ENCODE assay signal across 1 cellular context in the genomic region with DNA sequence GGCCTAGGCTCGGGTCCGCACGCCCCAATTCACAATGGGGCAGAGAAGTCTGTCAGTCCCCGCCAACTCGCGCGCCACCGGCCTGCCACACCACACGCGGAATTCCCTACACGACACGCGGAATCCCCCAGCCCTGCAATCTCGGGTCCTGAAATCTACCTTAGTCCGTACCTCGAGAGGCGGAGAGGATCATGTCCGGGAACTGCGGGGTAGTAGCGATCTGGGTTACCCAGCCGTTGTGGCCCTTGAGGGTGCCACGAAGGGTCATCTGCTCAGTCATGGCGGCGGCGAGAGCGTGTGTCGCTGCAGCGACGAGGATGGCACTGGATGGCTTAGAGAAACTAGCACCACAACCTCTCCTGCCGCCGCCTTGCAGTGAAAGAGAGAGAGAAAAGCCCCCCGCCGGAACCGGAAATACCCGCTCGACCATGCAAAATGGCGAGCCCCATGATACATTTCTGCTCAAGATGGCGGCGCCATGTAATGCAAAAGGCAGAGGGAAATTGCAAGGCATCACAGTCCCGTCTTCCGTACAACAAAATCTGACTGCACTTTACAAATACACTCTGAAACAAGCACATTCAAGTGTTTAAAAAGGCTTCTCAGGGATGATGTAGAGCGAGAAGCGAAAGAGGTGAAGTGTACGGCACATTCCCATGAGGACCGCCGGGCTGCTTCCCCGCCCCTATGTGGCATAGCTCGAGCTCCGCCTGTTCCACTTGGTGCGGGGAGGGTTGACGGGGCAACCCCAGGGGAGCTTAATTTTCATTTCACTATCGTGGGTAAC.
TF ChIP-seq lines count a peak whose summit lies in the region.

TSS of gene RACK1 (minus strand) at position 386 of the 787 bp plus-strand sequence. CDS start at position 280, 106 bp downstream.

TF ChIP-seq in HepG2, 621 proteins besides CTCF, POLR2A, EP300 and RAD21 (continued from another document and continues in another):
- TF ChIP-seq, protein P1, sequence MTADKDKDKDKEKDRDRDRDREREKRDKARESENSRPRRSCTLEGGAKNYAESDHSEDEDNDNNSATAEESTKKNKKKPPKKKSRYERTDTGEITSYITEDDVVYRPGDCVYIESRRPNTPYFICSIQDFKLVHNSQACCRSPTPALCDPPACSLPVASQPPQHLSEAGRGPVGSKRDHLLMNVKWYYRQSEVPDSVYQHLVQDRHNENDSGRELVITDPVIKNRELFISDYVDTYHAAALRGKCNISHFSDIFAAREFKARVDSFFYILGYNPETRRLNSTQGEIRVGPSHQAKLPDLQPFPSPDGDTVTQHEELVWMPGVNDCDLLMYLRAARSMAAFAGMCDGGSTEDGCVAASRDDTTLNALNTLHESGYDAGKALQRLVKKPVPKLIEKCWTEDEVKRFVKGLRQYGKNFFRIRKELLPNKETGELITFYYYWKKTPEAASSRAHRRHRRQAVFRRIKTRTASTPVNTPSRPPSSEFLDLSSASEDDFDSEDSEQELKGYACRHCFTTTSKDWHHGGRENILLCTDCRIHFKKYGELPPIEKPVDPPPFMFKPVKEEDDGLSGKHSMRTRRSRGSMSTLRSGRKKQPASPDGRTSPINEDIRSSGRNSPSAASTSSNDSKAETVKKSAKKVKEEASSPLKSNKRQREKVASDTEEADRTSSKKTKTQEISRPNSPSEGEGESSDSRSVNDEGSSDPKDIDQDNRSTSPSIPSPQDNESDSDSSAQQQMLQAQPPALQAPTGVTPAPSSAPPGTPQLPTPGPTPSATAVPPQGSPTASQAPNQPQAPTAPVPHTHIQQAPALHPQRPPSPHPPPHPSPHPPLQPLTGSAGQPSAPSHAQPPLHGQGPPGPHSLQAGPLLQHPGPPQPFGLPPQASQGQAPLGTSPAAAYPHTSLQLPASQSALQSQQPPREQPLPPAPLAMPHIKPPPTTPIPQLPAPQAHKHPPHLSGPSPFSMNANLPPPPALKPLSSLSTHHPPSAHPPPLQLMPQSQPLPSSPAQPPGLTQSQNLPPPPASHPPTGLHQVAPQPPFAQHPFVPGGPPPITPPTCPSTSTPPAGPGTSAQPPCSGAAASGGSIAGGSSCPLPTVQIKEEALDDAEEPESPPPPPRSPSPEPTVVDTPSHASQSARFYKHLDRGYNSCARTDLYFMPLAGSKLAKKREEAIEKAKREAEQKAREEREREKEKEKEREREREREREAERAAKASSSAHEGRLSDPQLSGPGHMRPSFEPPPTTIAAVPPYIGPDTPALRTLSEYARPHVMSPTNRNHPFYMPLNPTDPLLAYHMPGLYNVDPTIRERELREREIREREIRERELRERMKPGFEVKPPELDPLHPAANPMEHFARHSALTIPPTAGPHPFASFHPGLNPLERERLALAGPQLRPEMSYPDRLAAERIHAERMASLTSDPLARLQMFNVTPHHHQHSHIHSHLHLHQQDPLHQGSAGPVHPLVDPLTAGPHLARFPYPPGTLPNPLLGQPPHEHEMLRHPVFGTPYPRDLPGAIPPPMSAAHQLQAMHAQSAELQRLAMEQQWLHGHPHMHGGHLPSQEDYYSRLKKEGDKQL (CRISPR knock-in tag; IDR thresholded peaks at IDR 0.05; ENCODE audit: low read depth), result no peak
- TF ChIP-seq FOSL1 (CRISPR knock-in tag; IDR thresholded peaks at IDR 0.05; ENCODE audit: borderline replicate concordance) (no peak), ZMYM4 (CRISPR knock-in tag; IDR thresholded peaks at IDR 0.05) (peak; percentile 65), ZNF343 (CRISPR knock-in tag; IDR thresholded peaks at IDR 0.05) (no peak), ZNF605 (CRISPR knock-in tag; IDR thresholded peaks at IDR 0.05) (peak; percentile 88), ZFP36L2 (CRISPR knock-in tag; IDR thresholded peaks at IDR 0.05) (no peak), BATF2 (CRISPR knock-in tag; IDR thresholded peaks at IDR 0.05) (peak; percentile 64; the same call in 1 of the 2 replicates), AKAP8 (CRISPR knock-in tag; IDR thresholded peaks at IDR 0.05) (peak; percentile 40; the same call in 1 of the 2 replicates), MED1 (CRISPR knock-in tag; IDR thresholded peaks at IDR 0.05) (0 out of 2 replicates have a peak, but pooled peaks have one; percentile 11), ZNF451 (CRISPR knock-in tag; IDR thresholded peaks at IDR 0.05) (peak; percentile 64; the same call in 1 of the 2 replicates), FOXO1 (CRISPR knock-in tag; IDR thresholded peaks at IDR 0.05) (0 out of 2 replicates have a peak, but pooled peaks have one; percentile 13), ARID2 (CRISPR knock-in tag; IDR thresholded peaks at IDR 0.05; ENCODE audit: borderline replicate concordance) (peak; percentile 92), RNF2 (conservative IDR thresholded peaks at IDR 0.05; ENCODE audit: low read depth) (no peak), IRF1 (CRISPR knock-in tag; IDR thresholded peaks at IDR 0.05; ENCODE audit: low read depth) (no peak), ZNF652 (CRISPR knock-in tag; IDR thresholded peaks at IDR 0.05; ENCODE audit: borderline replicate concordance, low read depth) (no peak), ZFAT (CRISPR knock-in tag; conservative IDR thresholded peaks at IDR 0.05) (no peak), ZNF251 (CRISPR knock-in tag; IDR thresholded peaks at IDR 0.05) (no peak), ZNF672 (CRISPR knock-in tag; IDR thresholded peaks at IDR 0.05) (no peak), SRY (CRISPR knock-in tag; IDR thresholded peaks at IDR 0.05) (peak; percentile 98), ZNF432 (CRISPR knock-in tag; IDR thresholded peaks at IDR 0.05; ENCODE audit: borderline replicate concordance) (no peak), PLRG1 (conservative IDR thresholded peaks at IDR 0.05) (no peak), PPARG (CRISPR knock-in tag; conservative IDR thresholded peaks at IDR 0.05) (no peak), ZNF674 (CRISPR knock-in tag; IDR thresholded peaks at IDR 0.05; ENCODE audit: low read depth) (no peak), KLF15 (CRISPR knock-in tag; IDR thresholded peaks at IDR 0.05; ENCODE audit: borderline replicate concordance) (no peak; the same call in 1 of the 2 replicates), TGIF2 (CRISPR knock-in tag; IDR thresholded peaks at IDR 0.05) (no peak), ZNF354B (CRISPR knock-in tag; IDR thresholded peaks at IDR 0.05) (no peak), ZNF570 (CRISPR knock-in tag; IDR thresholded peaks at IDR 0.05; ENCODE audit: borderline replicate concordance) (peak; percentile 70; the same call in 1 of the 2 replicates), AGO1 (IDR thresholded peaks at IDR 0.05; ENCODE audit: low read depth, low read length, poor library complexity, severe bottlenecking) (no peak), UBTF (CRISPR knock-in tag; IDR thresholded peaks at IDR 0.05) (peak; percentile 78), PAF1 (CRISPR knock-in tag; IDR thresholded peaks at IDR 0.05) (no peak)
- TF ChIP-seq, protein P2, sequence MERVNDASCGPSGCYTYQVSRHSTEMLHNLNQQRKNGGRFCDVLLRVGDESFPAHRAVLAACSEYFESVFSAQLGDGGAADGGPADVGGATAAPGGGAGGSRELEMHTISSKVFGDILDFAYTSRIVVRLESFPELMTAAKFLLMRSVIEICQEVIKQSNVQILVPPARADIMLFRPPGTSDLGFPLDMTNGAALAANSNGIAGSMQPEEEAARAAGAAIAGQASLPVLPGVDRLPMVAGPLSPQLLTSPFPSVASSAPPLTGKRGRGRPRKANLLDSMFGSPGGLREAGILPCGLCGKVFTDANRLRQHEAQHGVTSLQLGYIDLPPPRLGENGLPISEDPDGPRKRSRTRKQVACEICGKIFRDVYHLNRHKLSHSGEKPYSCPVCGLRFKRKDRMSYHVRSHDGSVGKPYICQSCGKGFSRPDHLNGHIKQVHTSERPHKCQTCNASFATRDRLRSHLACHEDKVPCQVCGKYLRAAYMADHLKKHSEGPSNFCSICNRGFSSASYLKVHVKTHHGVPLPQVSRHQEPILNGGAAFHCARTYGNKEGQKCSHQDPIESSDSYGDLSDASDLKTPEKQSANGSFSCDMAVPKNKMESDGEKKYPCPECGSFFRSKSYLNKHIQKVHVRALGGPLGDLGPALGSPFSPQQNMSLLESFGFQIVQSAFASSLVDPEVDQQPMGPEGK (CRISPR knock-in tag; IDR thresholded peaks at IDR 0.05), result peak; percentile 35
- TF ChIP-seq, protein P3, sequence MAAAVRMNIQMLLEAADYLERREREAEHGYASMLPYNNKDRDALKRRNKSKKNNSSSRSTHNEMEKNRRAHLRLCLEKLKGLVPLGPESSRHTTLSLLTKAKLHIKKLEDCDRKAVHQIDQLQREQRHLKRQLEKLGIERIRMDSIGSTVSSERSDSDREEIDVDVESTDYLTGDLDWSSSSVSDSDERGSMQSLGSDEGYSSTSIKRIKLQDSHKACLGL (CRISPR knock-in tag; IDR thresholded peaks at IDR 0.05), result peak; percentile 87; the same call in 1 of the 2 replicates
- TF ChIP-seq, protein P4, sequence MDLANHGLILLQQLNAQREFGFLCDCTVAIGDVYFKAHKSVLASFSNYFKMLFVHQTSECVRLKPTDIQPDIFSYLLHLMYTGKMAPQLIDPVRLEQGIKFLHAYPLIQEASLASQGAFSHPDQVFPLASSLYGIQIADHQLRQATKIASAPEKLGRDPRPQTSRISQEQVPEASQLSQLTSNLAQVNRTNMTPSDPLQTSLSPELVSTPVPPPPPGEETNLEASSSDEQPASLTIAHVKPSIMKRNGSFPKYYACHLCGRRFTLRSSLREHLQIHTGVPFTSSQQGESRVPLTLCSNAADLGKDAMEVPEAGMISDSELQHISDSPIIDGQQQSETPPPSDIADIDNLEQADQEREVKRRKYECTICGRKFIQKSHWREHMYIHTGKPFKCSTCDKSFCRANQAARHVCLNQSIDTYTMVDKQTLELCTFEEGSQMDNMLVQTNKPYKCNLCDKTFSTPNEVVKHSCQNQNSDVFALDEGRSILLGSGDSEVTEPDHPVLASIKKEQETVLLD (CRISPR knock-in tag; IDR thresholded peaks at IDR 0.05; ENCODE audit: low read depth), result no peak
- TF ChIP-seq, protein P5, sequence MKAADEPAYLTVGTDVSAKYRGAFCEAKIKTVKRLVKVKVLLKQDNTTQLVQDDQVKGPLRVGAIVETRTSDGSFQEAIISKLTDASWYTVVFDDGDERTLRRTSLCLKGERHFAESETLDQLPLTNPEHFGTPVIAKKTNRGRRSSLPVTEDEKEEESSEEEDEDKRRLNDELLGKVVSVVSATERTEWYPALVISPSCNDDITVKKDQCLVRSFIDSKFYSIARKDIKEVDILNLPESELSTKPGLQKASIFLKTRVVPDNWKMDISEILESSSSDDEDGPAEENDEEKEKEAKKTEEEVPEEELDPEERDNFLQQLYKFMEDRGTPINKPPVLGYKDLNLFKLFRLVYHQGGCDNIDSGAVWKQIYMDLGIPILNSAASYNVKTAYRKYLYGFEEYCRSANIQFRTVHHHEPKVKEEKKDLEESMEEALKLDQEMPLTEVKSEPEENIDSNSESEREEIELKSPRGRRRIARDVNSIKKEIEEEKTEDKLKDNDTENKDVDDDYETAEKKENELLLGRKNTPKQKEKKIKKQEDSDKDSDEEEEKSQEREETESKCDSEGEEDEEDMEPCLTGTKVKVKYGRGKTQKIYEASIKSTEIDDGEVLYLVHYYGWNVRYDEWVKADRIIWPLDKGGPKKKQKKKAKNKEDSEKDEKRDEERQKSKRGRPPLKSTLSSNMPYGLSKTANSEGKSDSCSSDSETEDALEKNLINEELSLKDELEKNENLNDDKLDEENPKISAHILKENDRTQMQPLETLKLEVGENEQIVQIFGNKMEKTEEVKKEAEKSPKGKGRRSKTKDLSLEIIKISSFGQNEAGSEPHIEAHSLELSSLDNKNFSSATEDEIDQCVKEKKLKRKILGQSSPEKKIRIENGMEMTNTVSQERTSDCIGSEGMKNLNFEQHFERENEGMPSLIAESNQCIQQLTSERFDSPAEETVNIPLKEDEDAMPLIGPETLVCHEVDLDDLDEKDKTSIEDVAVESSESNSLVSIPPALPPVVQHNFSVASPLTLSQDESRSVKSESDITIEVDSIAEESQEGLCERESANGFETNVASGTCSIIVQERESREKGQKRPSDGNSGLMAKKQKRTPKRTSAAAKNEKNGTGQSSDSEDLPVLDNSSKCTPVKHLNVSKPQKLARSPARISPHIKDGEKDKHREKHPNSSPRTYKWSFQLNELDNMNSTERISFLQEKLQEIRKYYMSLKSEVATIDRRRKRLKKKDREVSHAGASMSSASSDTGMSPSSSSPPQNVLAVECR (CRISPR knock-in tag; IDR thresholded peaks at IDR 0.05; ENCODE audit: borderline replicate concordance), result peak; percentile 87
